Comparison of ENCODE assay signal across 32 cellular contexts in genomic region chr20:16095241-16095640, GRCh38.
"Had no signal": no experiment of that assay in that cellular context is flagged by ENCODE, and none has a peak within 500 bp of the region (broad histone marks: within the 10 kb centered on the region; RNA-seq: fewer than 3 reads in every experiment).

No MANE protein-coding gene starts in this region.

- H2AFZ ChIP-seq: PC-9 had no signal

- H3K36me3 Mint-ChIP-seq: activated naive CD4-positive, alpha-beta T cell treated with anti-CD3 and anti-CD28 coated beads, Interleukin-2, amount 50 U/mL, for 24 hours; activated naive CD8-positive, alpha-beta T cell treated with anti-CD3 and anti-CD28 coated beads, Interleukin-2, amount 10 ng/mL, durations not matched to agents 7 days and 5 days had no signal

- H3K27me3 ChIP-seq: ascending aorta had no signal

- H3K4me1 ChIP-seq: ascending aorta, SJCRH30 had no signal

- H3K27ac ChIP-seq: ascending aorta, PC-9, RWPE1, SJCRH30, SK-N-MC had no signal

- FAIRE-seq: RCC 7860, TTC549 had no signal

- H3K4me1 Mint-ChIP-seq: activated CD4-positive, alpha-beta T cell treated with anti-CD3 and anti-CD28 coated beads for 36 hours; activated CD4-positive, alpha-beta T cell treated with anti-CD3 and anti-CD28 coated beads, Interleukin-2, amount 10 ng/mL, durations not matched to agents 7 days and 5 days; activated naive CD4-positive, alpha-beta T cell treated with anti-CD3 and anti-CD28 coated beads, Interleukin-2, amount 50 U/mL, for 24 hours; activated naive CD8-positive, alpha-beta T cell treated with anti-CD3 and anti-CD28 coated beads, Interleukin-2, amount 10 ng/mL, durations not matched to agents 7 days and 5 days had no signal

- H3K4me2 ChIP-seq: PC-9 had no signal

- H3K9me3 ChIP-seq: SJCRH30 had no signal

- H3K4me3 Mint-ChIP-seq: activated CD4-positive, alpha-beta T cell treated with anti-CD3 and anti-CD28 coated beads for 36 hours; activated CD4-positive, alpha-beta T cell treated with anti-CD3 and anti-CD28 coated beads, Interleukin-2, amount 10 ng/mL, durations not matched to agents 7 days and 5 days; activated CD8-positive, alpha-beta T cell treated with anti-CD3 and anti-CD28 coated beads, Interleukin-2, amount 10 ng/mL, durations not matched to agents 7 days and 5 days; activated naive CD4-positive, alpha-beta T cell treated with anti-CD3 and anti-CD28 coated beads, Interleukin-2, amount 50 U/mL, for 24 hours; activated naive CD8-positive, alpha-beta T cell treated with anti-CD3 and anti-CD28 coated beads, Interleukin-2, amount 10 ng/mL, durations not matched to agents 7 days and 5 days; activated T-cell treated with anti-CD3 and anti-CD28 coated beads, Interleukin-2, amount 50 U/mL, for 24 hours; T-helper 2 cell treated with Interferon-gamma antibody and Interleukin-4, amounts not matched to agents 5 μg/mL and 100 μg/mL, for 36 hours had no signal

- DNase-seq: activated CD4-positive, alpha-beta T cell treated with anti-CD3 and anti-CD28 coated beads for 36 hours; activated CD4-positive, alpha-beta T cell treated with anti-CD3 and anti-CD28 coated beads, Interleukin-2, amount 10 ng/mL, durations not matched to agents 7 days and 5 days; activated CD4-positive, alpha-beta T cell treated with anti-CD3 and anti-CD28 coated beads, Interleukin-2, amount 50 U/mL, for 48 hours; activated CD8-positive, alpha-beta T cell treated with anti-CD3 and anti-CD28 coated beads, Interleukin-2, amount 10 ng/mL, durations not matched to agents 7 days and 5 days; activated gamma-delta T cell; activated naive CD4-positive, alpha-beta T cell treated with Interleukin-2 at 50 U/mL for 16 hours; activated naive CD8-positive, alpha-beta T cell treated with anti-CD3 and anti-CD28 coated beads, Interleukin-2, amount 10 ng/mL, durations not matched to agents 7 days and 5 days; activated T-cell treated with anti-CD3 and anti-CD28 coated beads, Interleukin-2, amount 50 U/mL, for 24 hours; amygdala; KG1; MM.1S; MV-4-11; NCI-H1092; NCI-H1417; NCI-H146; NCI-H187; NCI-H2029 treated with DMSO at 0.1 percent for 48 hours; NCI-H2107; NCI-H2171; NCI-H69; NK-92 treated with Interleukin-12 subunit alpha and Interleukin-12 subunit beta, amount 100 ng/mL, for 24 hours; SHP77; SJCRH30 had no signal

- H3K4me3 ChIP-seq: ascending aorta, PC-9, SJCRH30, SK-N-MC had no signal

- H3K9me3 Mint-ChIP-seq: activated CD4-positive, alpha-beta T cell treated with anti-CD3 and anti-CD28 coated beads, Interleukin-2, amount 10 ng/mL, durations not matched to agents 7 days and 5 days; activated naive CD4-positive, alpha-beta T cell treated with anti-CD3 and anti-CD28 coated beads, Interleukin-2, amount 50 U/mL, for 24 hours had no signal

- H3K27ac Mint-ChIP-seq: activated CD4-positive, alpha-beta T cell treated with anti-CD3 and anti-CD28 coated beads for 36 hours; activated CD4-positive, alpha-beta T cell treated with anti-CD3 and anti-CD28 coated beads, Interleukin-2, amount 10 ng/mL, durations not matched to agents 7 days and 5 days; activated CD8-positive, alpha-beta T cell treated with anti-CD3 and anti-CD28 coated beads, Interleukin-2, amount 10 ng/mL, durations not matched to agents 7 days and 5 days; activated naive CD4-positive, alpha-beta T cell treated with anti-CD3 and anti-CD28 coated beads, Interleukin-2, amount 50 U/mL, for 24 hours; activated naive CD8-positive, alpha-beta T cell treated with anti-CD3 and anti-CD28 coated beads, Interleukin-2, amount 10 ng/mL, durations not matched to agents 7 days and 5 days; activated T-cell treated with anti-CD3 and anti-CD28 coated beads, Interleukin-2, amount 50 U/mL, for 24 hours; activated T-helper 2 cell treated with anti-CD3 and anti-CD28 coated beads, Interferon-gamma antibody, Interleukin-2, Interleukin-4, amounts not matched to agents 10 μg/mL and 5 μg/mL and 100 μg/mL, durations not matched to agents 14 hours and 24 hours and 36 hours; T-helper 2 cell treated with Interferon-gamma antibody and Interleukin-4, amounts not matched to agents 5 μg/mL and 100 μg/mL, for 36 hours had no signal

- H3K27me3 Mint-ChIP-seq: activated CD4-positive, alpha-beta T cell treated with anti-CD3 and anti-CD28 coated beads for 36 hours; activated CD4-positive, alpha-beta T cell treated with anti-CD3 and anti-CD28 coated beads, Interleukin-2, amount 10 ng/mL, durations not matched to agents 7 days and 5 days; activated naive CD4-positive, alpha-beta T cell treated with anti-CD3 and anti-CD28 coated beads, Interleukin-2, amount 50 U/mL, for 24 hours; activated naive CD8-positive, alpha-beta T cell treated with anti-CD3 and anti-CD28 coated beads, Interleukin-2, amount 10 ng/mL, durations not matched to agents 7 days and 5 days; activated T-cell treated with anti-CD3 and anti-CD28 coated beads, Interleukin-2, amount 50 U/mL, for 24 hours had no signal

- H3K36me3 ChIP-seq: ascending aorta, SJCRH30 had no signal
